In genomic region chr10:122021421-122021820, GRCh38 we compare ENCODE assay signal across 14 cellular contexts. TPM values are rescaled to one million over a fixed set of nuclear protein-coding genes. Genes with fewer than 3 reads are reported as not detected.
DNase-seq lines count a peak whose midpoint lies in the region; ATAC-seq and TF ChIP-seq lines count a peak whose summit lies in the region.
"Had no signal": no experiment of that assay in that cellular context is flagged by ENCODE, and none has a peak within 500 bp of the region (broad histone marks: within the 10 kb centered on the region; RNA-seq: fewer than 3 reads in every experiment).

No MANE protein-coding gene starts in this region.

- H3K9me3 Mint-ChIP-seq in HFFc6 (no peaks in the 10 kb centered on the region), brain (peaks cover 0 to 10% (median 0%) of the 10 kb centered on the region in 5 experiments), osteocyte (ENCODE audit: unreplicated experiment) (no peaks in the 10 kb centered on the region)
- H3K9me3 Mint-ChIP-seq: endodermal cell had no signal

- H3K36me3 Mint-ChIP-seq in HFFc6 (ENCODE audit: low read depth) (no peaks in the 10 kb centered on the region), brain (no peaks in the 10 kb centered on the region), osteocyte (ENCODE audit: unreplicated experiment) (no peaks in the 10 kb centered on the region)

- H3K4me1 Mint-ChIP-seq in HFFc6 (ENCODE audit: low read depth), result peaks cover 22% of the 10 kb centered on the region
- peaks cover 33% of the 10 kb centered on the region for H3K4me1 Mint-ChIP-seq in brain
- H3K4me1 Mint-ChIP-seq in osteocyte (ENCODE audit: unreplicated experiment), result no peaks in the 10 kb centered on the region

- H3K4me3 ChIP-seq in right atrium auricular region (no peak overlapping the region), suprapubic skin (peak overlapping the region; percentile 42)

- H3K36me3 ChIP-seq in right atrium auricular region, result peaks cover 14% of the 10 kb centered on the region
- no peaks in the 10 kb centered on the region for H3K36me3 ChIP-seq in suprapubic skin

- H3K27ac ChIP-seq in right atrium auricular region (peak overlapping the region; percentile 71 to 87), suprapubic skin (peak overlapping the region; percentile 94)

- TF ChIP-seq EP300 in suprapubic skin (IDR thresholded peaks at IDR 0.05), result no peak

- H3K27me3 Mint-ChIP-seq in HFFc6 (ENCODE audit: insufficient read depth) (peaks cover 40% of the 10 kb centered on the region), brain (peaks cover 9% of the 10 kb centered on the region), osteocyte (ENCODE audit: unreplicated experiment) (peaks cover 34% of the 10 kb centered on the region)

- H3K9me3 ChIP-seq in right atrium auricular region (no peaks in the 10 kb centered on the region), suprapubic skin (no peaks in the 10 kb centered on the region)

- ATAC-seq in GM18873 (IDR thresholded peaks at IDR 0.05; ENCODE audit: low FRiP score, unreplicated experiment) (no peak), GM21526 (IDR thresholded peaks at IDR 0.05; ENCODE audit: low FRiP score, unreplicated experiment) (no peak)

- H3K4me1 ChIP-seq in right atrium auricular region (peaks cover 0 to 17% of the 10 kb centered on the region in 2 donors), suprapubic skin (peaks cover 35% of the 10 kb centered on the region)

- H3K27ac Mint-ChIP-seq in HFFc6, result no peak overlapping the region
- peak overlapping the region in 4 of 5 experiments; percentile 17 to 50 (median 35) for H3K27ac Mint-ChIP-seq in brain
- no peak overlapping the region for H3K27ac Mint-ChIP-seq in osteocyte (ENCODE audit: unreplicated experiment)
- H3K27ac Mint-ChIP-seq: endodermal cell had no signal

- TF ChIP-seq CTCF in HFFc6 (IDR thresholded peaks at IDR 0.05) (no peak), brain (conservative IDR thresholded peaks at IDR 0.05) (no peak), right atrium auricular region (IDR thresholded peaks at IDR 0.05) (no peak), suprapubic skin (IDR thresholded peaks at IDR 0.05) (no peak), osteocyte (IDR thresholded peaks at IDR 0.05) (no peak)

- peak overlapping the region; percentile 82 for H3K4me3 Mint-ChIP-seq in HFFc6
- H3K4me3 Mint-ChIP-seq in brain, result peak overlapping the region in 3 of 5 experiments; percentile 43 to 64 (median 46)
- no peak overlapping the region for H3K4me3 Mint-ChIP-seq in osteocyte (ENCODE audit: unreplicated experiment)
- H3K4me3 Mint-ChIP-seq: endodermal cell had no signal

- no peak for TF ChIP-seq POLR2A in suprapubic skin (IDR thresholded peaks at IDR 0.05)

- H3K27me3 ChIP-seq in right atrium auricular region (no peaks in the 10 kb centered on the region), suprapubic skin (no peaks in the 10 kb centered on the region)

- 28% methylated on average over 10 of the region's 10 CpGs for WGBS in suprapubic skin

- no peak for DNase-seq in HFFc6
- DNase-seq in right atrium auricular region (ENCODE audit: low spot score), result no peak
- peak in 1 of 2 donors; percentile 84 for DNase-seq in suprapubic skin (ENCODE audit: low spot score in 2 of 2)
- DNase-seq in osteocyte (ENCODE audit: extremely low spot score, unreplicated experiment), result no peak
- no peak for DNase-seq in RKO (ENCODE audit: low spot score)
- DNase-seq: activated CD4-positive, alpha-beta T cell treated with anti-CD3 and anti-CD28 coated beads for 1 hour; activated T-cell treated with anti-CD3 and anti-CD28 coated beads, Interleukin-2, amount 50 U/mL, for 48 hours; endodermal cell; NCI-H774; stimulated activated CD4-positive, alpha-beta T cell treated with anti-CD3 and anti-CD28 coated beads, Interleukin-4, amount 100 ng/mL, for 4 hours; stimulated activated naive CD4-positive, alpha-beta T cell had no signal

RNA-seq across cellular contexts. Expression of gene TACC2, which starts 32.5 kb away (rescaled TPM):
- 10 to 100 TPM; 15.9 to 19.5 (median 17.5) TPM for total RNA-seq in HFFc6 (2021; fragmentation: NEBNext Ultra II Directional; extraction: Animal tissue kit (Norgen Biotek cat#: 25700))
- 111 TPM for polyA plus RNA-seq in brain (ENCODE audit: insufficient read depth, low read depth, low replicate concordance)
- total RNA-seq in right atrium auricular region (100 to 1,000 TPM; 247 to 286 TPM), suprapubic skin (100 to 1,000 TPM; 206 to 606 (median 261) TPM), osteocyte (64.2 and 65.5 TPM in 2 replicates)

RNA-seq across cellular contexts. Expression of gene NSMCE4A, which starts 46.4 kb away (rescaled TPM):
- total RNA-seq in HFFc6 (2021; fragmentation: NEBNext Ultra II Directional; extraction: Animal tissue kit (Norgen Biotek cat#: 25700)), result 10 to 100 TPM; 15.2 to 22.7 (median 20.8) TPM
- polyA plus RNA-seq in brain (ENCODE audit: insufficient read depth, low read depth, low replicate concordance), result 14.9 TPM
- total RNA-seq in right atrium auricular region (10 to 100 TPM; 34.2 to 34.9 TPM), suprapubic skin (100 to 1,000 TPM in 1 of 4 donors, 10 to 100 TPM in 3; 52.7 to 168 (median 66.4) TPM), osteocyte (31.0 and 34.3 TPM in 2 replicates)

Comparison
In these comparisons a context has a peak if more than half of its experiments do, and no peak if none do; other contexts are left out.
1. H3K27ac Mint-ChIP-seq: peak in brain (4 of 5); none in HFFc6 (single experiment) and osteocyte (single experiment).